Comparison of ENCODE assay signal across 17 cellular contexts in genomic region chr4:173860079-173860478, GRCh38.
"Had no signal": no experiment of that assay in that cellular context is flagged by ENCODE, and none has a peak within 500 bp of the region (broad histone marks: within the 10 kb centered on the region; RNA-seq: fewer than 3 reads in every experiment).

No MANE protein-coding gene starts in this region.

- ATAC-seq: activated CD8-positive, alpha-beta T cell treated with anti-CD3 and anti-CD28 coated beads, Interleukin-2, amount 10 ng/mL, durations not matched to agents 7 days and 5 days; WTC11 had no signal

- H3K27me3 ChIP-seq: ascending aorta, brain microvascular endothelial cell had no signal

- DNase-seq: activated CD4-positive, alpha-beta T cell treated with anti-CD3 and anti-CD28 coated beads for 48 hours; activated CD4-positive, alpha-beta T cell treated with anti-CD3 and anti-CD28 coated beads, Interleukin-2, amount 50 U/mL, for 4 hours; activated CD4-positive, CD25-positive, alpha-beta regulatory T cell treated with anti-CD3 and anti-CD28 coated beads, Interleukin-2, amount 50 U/mL, for 72 hours; activated CD8-positive, alpha-beta memory T cell treated with anti-CD3 and anti-CD28 coated beads, Interleukin-2, amount 50 U/mL, for 48 hours; activated CD8-positive, alpha-beta T cell treated with anti-CD3 and anti-CD28 coated beads, Interleukin-2, amount 10 ng/mL, durations not matched to agents 7 days and 5 days; activated T-cell treated with anti-CD3 and anti-CD28 coated beads, Interleukin-2, amount 50 U/mL, for 1 hour; amniotic stem cell; brain microvascular endothelial cell; NCI-H1092; NCI-H1694; NCI-H2029; NCI-H345; NCI-H510A treated with DMSO at 0.1 percent for 48 hours; SHP77 treated with DMSO at 0.1 percent for 48 hours had no signal

- H3K4me3 ChIP-seq: ascending aorta had no signal

- H3K9ac ChIP-seq: KMS-11 had no signal

- H3K36me3 ChIP-seq: ascending aorta, brain microvascular endothelial cell had no signal

- H3K4me1 ChIP-seq: ascending aorta had no signal

- H3K4me2 ChIP-seq: KMS-11 had no signal

- H3K27ac ChIP-seq: ascending aorta, brain microvascular endothelial cell, KMS-11 had no signal
